In the genomic region with DNA sequence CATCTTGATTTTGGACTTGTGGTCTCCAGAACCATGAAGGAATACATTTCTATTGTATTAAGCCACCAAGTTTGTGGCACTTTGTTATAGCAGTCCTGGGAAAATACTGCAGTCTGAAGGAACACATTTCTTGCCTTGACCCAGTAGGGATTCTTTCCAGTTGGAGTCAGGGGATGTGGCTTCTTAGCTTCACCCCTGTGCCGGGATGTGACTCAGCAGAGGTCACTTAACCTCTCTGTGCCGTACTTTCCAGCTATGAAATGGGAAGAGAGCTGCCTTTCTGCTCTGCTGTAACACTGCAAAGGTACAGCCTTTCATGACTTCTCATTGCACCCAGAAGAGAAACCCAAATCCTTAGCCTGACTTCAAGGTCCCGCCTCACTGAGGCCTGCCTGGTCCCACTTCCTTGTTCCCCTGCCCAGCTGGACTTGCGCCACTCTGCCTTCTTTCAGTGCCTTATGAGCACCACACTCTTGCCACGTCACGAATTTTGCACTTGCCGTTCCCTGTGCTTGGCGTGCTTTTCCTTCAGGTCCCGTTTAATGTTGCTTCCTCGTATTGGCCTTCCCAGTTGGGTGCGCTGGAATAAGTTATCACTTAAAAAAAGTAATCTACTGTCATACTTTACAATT, we compare ENCODE assay signal across 10 cellular contexts. TPM values are rescaled to one million over a fixed set of nuclear protein-coding genes. Genes with fewer than 3 reads are reported as not detected.
DNase-seq lines count a peak whose midpoint lies in the region; ATAC-seq lines count a peak whose summit lies in the region.
"Had no signal": no experiment of that assay in that cellular context is flagged by ENCODE, and none has a peak within 500 bp of the region (broad histone marks: within the 10 kb centered on the region; RNA-seq: fewer than 3 reads in every experiment).

No MANE protein-coding gene starts in this region.

- H3K4me1 Mint-ChIP-seq in CD4-positive, CD25-positive, alpha-beta regulatory T cell = peaks cover 45 to 96% (median 80%) of the 10 kb centered on the region in 4 donors
- H3K4me1 Mint-ChIP-seq in effector memory CD8-positive, alpha-beta T cell (ENCODE audit: low read depth in 2 of 2) = peaks cover 75 to 85% of the 10 kb centered on the region in 2 donors
- peaks cover 44 to 95% (median 91%) of the 10 kb centered on the region in 4 donors for H3K4me1 Mint-ChIP-seq in naive thymus-derived CD8-positive, alpha-beta T cell

- no peaks in the 10 kb centered on the region for H3K9me3 Mint-ChIP-seq in CD4-positive, CD25-positive, alpha-beta regulatory T cell
- no peaks in the 10 kb centered on the region for H3K9me3 Mint-ChIP-seq in effector memory CD8-positive, alpha-beta T cell
- H3K9me3 Mint-ChIP-seq in naive thymus-derived CD8-positive, alpha-beta T cell = no peaks in the 10 kb centered on the region

- H3K27ac Mint-ChIP-seq in CD4-positive, CD25-positive, alpha-beta regulatory T cell = peak overlapping the region; percentile 58 to 93 (median 84)
- peak overlapping the region; percentile 75 to 77 for H3K27ac Mint-ChIP-seq in effector memory CD8-positive, alpha-beta T cell
- peak overlapping the region in 3 of 10 donors; percentile 82 to 87 (median 84) for H3K27ac Mint-ChIP-seq in naive thymus-derived CD8-positive, alpha-beta T cell

- peaks cover 12% of the 10 kb centered on the region for H3K36me3 ChIP-seq in CD4-positive, CD25-positive, alpha-beta regulatory T cell (ENCODE audit: control insufficient read depth, insufficient read depth, low read length)
- H3K36me3 ChIP-seq: gastrocnemius medialis had no signal

- POLR2A ChIA-PET in naive thymus-derived CD8-positive, alpha-beta T cell (lab: Charles Lee) = interaction anchor here (1.2 to 1.5 kb wide), 2 partner anchors 13 to 36 kb away, joined by 3 to 4 read pairs; no protein-coding TSS in a partner anchor

- no peak for ATAC-seq in CD4-positive, CD25-positive, alpha-beta regulatory T cell (ENCODE audit: low read depth in 2 of 2)
- ATAC-seq in effector memory CD8-positive, alpha-beta T cell (replicated peaks) = no peak
- no peak for ATAC-seq in naive thymus-derived CD8-positive, alpha-beta T cell
- ATAC-seq in GM21526 (IDR thresholded peaks at IDR 0.05; ENCODE audit: low FRiP score, unreplicated experiment) = no peak
- ATAC-seq: gastrocnemius medialis had no signal

- no peaks in the 10 kb centered on the region for H3K27me3 Mint-ChIP-seq in CD4-positive, CD25-positive, alpha-beta regulatory T cell
- H3K27me3 Mint-ChIP-seq in effector memory CD8-positive, alpha-beta T cell = no peaks in the 10 kb centered on the region
- no peaks in the 10 kb centered on the region for H3K27me3 Mint-ChIP-seq in naive thymus-derived CD8-positive, alpha-beta T cell

- H3K4me3 ChIP-seq in CD4-positive, CD25-positive, alpha-beta regulatory T cell (ENCODE audit: low read depth, low read length) = peak overlapping the region; percentile 29
- H3K4me3 ChIP-seq: gastrocnemius medialis had no signal

- H3K27me3 ChIP-seq in CD4-positive, CD25-positive, alpha-beta regulatory T cell (ENCODE audit: control insufficient read depth, insufficient read depth, low read length) = no peaks in the 10 kb centered on the region
- H3K27me3 ChIP-seq: gastrocnemius medialis had no signal

- no peak for DNase-seq in CD4-positive, CD25-positive, alpha-beta regulatory T cell
- DNase-seq in NOMO-1 treated with DMSO at 0.1 percent for 48 hours (lab: John Stamatoyannopoulos, UW; ENCODE audit: unreplicated experiment) (peak; percentile 79), HuH-7 (ENCODE audit: low spot score) (no peak), HK-2 (ENCODE audit: unreplicated experiment) (no peak)
- DNase-seq in effector memory CD8-positive, alpha-beta T cell = no peak
- no peak for DNase-seq in naive thymus-derived CD8-positive, alpha-beta T cell
- DNase-seq in NK-92 treated with Interleukin-12 subunit alpha and Interleukin-12 subunit beta, amount 100 ng/mL, for 24 hours (lab: John Stamatoyannopoulos, UW) = no peak
- DNase-seq: activated gamma-delta T cell had no signal

- H3K36me3 Mint-ChIP-seq in CD4-positive, CD25-positive, alpha-beta regulatory T cell = peaks cover 31% of the 10 kb centered on the region
- H3K36me3 Mint-ChIP-seq in effector memory CD8-positive, alpha-beta T cell (ENCODE audit: insufficient read depth) = peaks cover 24% of the 10 kb centered on the region
- peaks cover 0 to 5% (median 0%) of the 10 kb centered on the region in 3 donors for H3K36me3 Mint-ChIP-seq in naive thymus-derived CD8-positive, alpha-beta T cell

- no peaks in the 10 kb centered on the region for H3K9me3 ChIP-seq in CD4-positive, CD25-positive, alpha-beta regulatory T cell (ENCODE audit: control insufficient read depth in 2 of 2, low read length in 2 of 2)
- H3K9me3 ChIP-seq: gastrocnemius medialis had no signal

- no peak overlapping the region for H3K27ac ChIP-seq in CD4-positive, CD25-positive, alpha-beta regulatory T cell (ENCODE audit: insufficient read depth, low read length, poor library complexity, severe bottlenecking)
- H3K27ac ChIP-seq: gastrocnemius medialis had no signal

- H3K4me1 ChIP-seq in CD4-positive, CD25-positive, alpha-beta regulatory T cell (ENCODE audit: control insufficient read depth, insufficient read depth, low read length, poor library complexity, severe bottlenecking) = peaks cover 95% of the 10 kb centered on the region

- H3K4me3 Mint-ChIP-seq in CD4-positive, CD25-positive, alpha-beta regulatory T cell = peak overlapping the region; percentile 27 to 84 (median 68)
- peak overlapping the region in 1 of 2 donors; percentile 38 for H3K4me3 Mint-ChIP-seq in effector memory CD8-positive, alpha-beta T cell
- H3K4me3 Mint-ChIP-seq in naive thymus-derived CD8-positive, alpha-beta T cell = peak overlapping the region in 6 of 10 donors; percentile 7 to 62 (median 22)

RNA-seq across cellular contexts. Expression of a gene that starts 24.2 kb away (rescaled TPM):
- 192 TPM for total RNA-seq in CD4-positive, CD25-positive, alpha-beta regulatory T cell
- polyA plus RNA-seq in CD4-positive, CD25-positive, alpha-beta regulatory T cell = 100 to 1,000 TPM in 2 of 4 donors, 10 to 100 TPM in 2; 70.2 to 114 (median 99.5) TPM
- 10 to 100 TPM; 26.8 to 28.4 TPM for total RNA-seq in naive thymus-derived CD8-positive, alpha-beta T cell
- polyA plus RNA-seq in naive thymus-derived CD8-positive, alpha-beta T cell = 10 to 100 TPM; 23.1 to 35.6 (median 26.1) TPM
